Comparison of ENCODE assay signal across 19 cellular contexts in the genomic region with DNA sequence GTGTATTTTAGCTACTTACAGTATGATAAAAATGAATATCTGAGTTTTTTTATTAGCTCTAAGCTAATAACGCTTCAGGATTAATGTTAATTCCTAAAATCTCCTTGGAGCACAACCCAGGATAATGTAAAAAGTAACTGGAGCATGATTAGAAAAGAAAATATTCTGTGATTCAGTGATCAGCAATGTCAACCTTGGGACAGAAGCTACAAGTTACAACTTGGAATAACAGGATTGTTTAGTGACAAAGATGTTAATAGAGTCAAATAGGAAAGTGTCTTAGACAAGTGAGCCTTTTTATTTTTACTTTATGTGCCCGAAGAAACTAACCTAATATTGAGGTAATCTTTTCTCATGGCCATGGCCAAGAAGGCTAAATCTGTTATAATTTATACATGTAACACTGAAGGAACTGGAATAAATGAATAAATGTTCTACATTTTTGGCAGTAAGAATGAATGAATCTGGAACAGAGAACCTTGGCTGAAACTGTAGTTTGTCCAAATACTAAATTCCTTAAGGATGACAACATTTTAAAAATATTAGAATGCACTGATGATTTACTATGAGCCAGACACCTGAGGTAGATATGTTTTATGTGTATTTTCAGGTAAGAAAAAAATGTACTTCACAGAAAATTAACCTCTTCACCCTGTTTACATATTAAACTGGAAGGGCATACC.
DNase-seq lines count a peak whose midpoint lies in the region; ATAC-seq, FAIRE-seq and TF ChIP-seq lines count a peak whose summit lies in the region.
"Had no signal": no experiment of that assay in that cellular context is flagged by ENCODE, and none has a peak within 500 bp of the region (broad histone marks: within the 10 kb centered on the region; RNA-seq: fewer than 3 reads in every experiment).

No MANE protein-coding gene starts in this region.

- no peaks in the 10 kb centered on the region for H3K27me3 ChIP-seq in SK-N-SH (ENCODE audit: insufficient read depth)
- no peaks in the 10 kb centered on the region for H3K27me3 ChIP-seq in foreskin keratinocyte
- H3K27me3 ChIP-seq: BE2C had no signal

- no peak for FAIRE-seq in GM12891 (lab: Jason Lieb, UNC)

- DNase-seq in SK-N-SH (no peak), astrocyte of the cerebellum (ENCODE audit: low read depth) (peak; percentile 1), foreskin keratinocyte (peak; percentile 69 to 88), GM12891 (ENCODE audit: insufficient read length, low spot score) (no peak), NCI-H187 treated with DMSO at 0.1 percent for 48 hours (lab: John Stamatoyannopoulos, UW) (no peak)
- DNase-seq: BE2C; Calu3; CD4-positive, alpha-beta T cell; DMS53; H9; KBM-7; NCI-H1436; NCI-H2029 treated with DMSO at 0.1 percent for 48 hours; NCI-H524 treated with DMSO at 0.1 percent for 48 hours; SIG-M5 had no signal

- no peak overlapping the region for H3K27ac ChIP-seq in SK-N-SH (ENCODE audit: low read depth in 2 of 2, low read length in 1 of 2)
- H3K27ac ChIP-seq in foreskin keratinocyte: peak overlapping the region; percentile 19
- H3K27ac ChIP-seq: 22Rv1 had no signal

- no peaks in the 10 kb centered on the region for H3K79me2 ChIP-seq in SK-N-SH (ENCODE audit: insufficient read depth)

- in situ Hi-C loops in astrocyte of the cerebellum (cut with HindIII; ENCODE audit: low sequenced_read_pairs): no loop called here

- no peak for TF ChIP-seq POLR2A in GM12891 (IDR thresholded peaks at IDR 0.05; ENCODE audit: low read depth, low read length)

- H3F3A ChIP-seq in SK-N-SH (replicated peaks; ENCODE audit: insufficient read depth): no peaks in the 10 kb centered on the region

- no peak overlapping the region for H3K9ac ChIP-seq in SK-N-SH

- H3K4me2 ChIP-seq in SK-N-SH: no peak overlapping the region

- no peaks in the 10 kb centered on the region for H3K9me3 ChIP-seq in SK-N-SH
- H3K9me3 ChIP-seq: BE2C had no signal

- 45% methylated on average over 2 of the region's 2 CpGs for WGBS in SK-N-SH (ENCODE audit: low lambda C conversion rate)

- TF ChIP-seq RAD21 in SK-N-SH (IDR thresholded peaks at IDR 0.05; ENCODE audit: low read length): no peak

- POLR2A ChIA-PET in SK-N-SH (lab: Yijun Ruan, JAX): no interaction called here

- TF ChIP-seq CTCF in SK-N-SH (IDR thresholded peaks at IDR 0.05) (no peak), astrocyte of the cerebellum (IDR thresholded peaks at IDR 0.05; ENCODE audit: low read depth, low read length, missing control alignments) (no peak), foreskin keratinocyte (conservative IDR thresholded peaks at IDR 0.05) (no peak)

- H4K20me1 ChIP-seq in SK-N-SH (ENCODE audit: insufficient read depth): no peaks in the 10 kb centered on the region

- no peaks in the 10 kb centered on the region for H3K36me3 ChIP-seq in SK-N-SH (replicated peaks in 1 of 2; ENCODE audit: control insufficient read depth in 1 of 2, insufficient read depth in 2 of 2, low read length in 1 of 2)
- H3K36me3 ChIP-seq: BE2C had no signal

- no peaks in the 10 kb centered on the region for H3K9me2 ChIP-seq in SK-N-SH

- TF ChIP-seq EP300 in SK-N-SH (IDR thresholded peaks at IDR 0.05; ENCODE audit: borderline replicate concordance in 1 of 2, low read depth in 1 of 2, low read length in 1 of 2): no peak

- ATAC-seq in SK-N-SH treated with all-trans-retinoic acid at 6 μM for 48 hours (no peak), foreskin keratinocyte (peak; percentile 91), GM19035 (IDR thresholded peaks at IDR 0.05; ENCODE audit: unreplicated experiment) (no peak), HG03378 (IDR thresholded peaks at IDR 0.05; ENCODE audit: unreplicated experiment) (no peak)

- H3K4me1 ChIP-seq in SK-N-SH (ENCODE audit: control insufficient read depth in 1 of 2, insufficient read depth in 2 of 2, low read depth in 1 of 2, low read length in 1 of 2) (peaks cover 0 to 14% of the 10 kb centered on the region in 2 experiments; a peak in 1 of 4 replicates), foreskin keratinocyte (peaks cover 18% of the 10 kb centered on the region)

- CTCF ChIA-PET in SK-N-SH (lab: Yijun Ruan, JAX): no interaction called here

- H2AFZ ChIP-seq in SK-N-SH (ENCODE audit: low read depth): no peak overlapping the region

- H3K4me3 ChIP-seq in SK-N-SH (ENCODE audit: low read depth in 2 of 2, low read length in 1 of 2): no peak overlapping the region
- no peak overlapping the region for H3K4me3 ChIP-seq in astrocyte of the cerebellum (ENCODE audit: low read depth, low read length)

TF ChIP-seq in SK-N-SH treated with all-trans-retinoic acid at 6 μM for 48 hours, 23 proteins besides CTCF, POLR2A, EP300 and RAD21 (continues in another document):
- no peak for TF ChIP-seq OSR1 (CRISPR knock-in tag; IDR thresholded peaks at IDR 0.05)
- no peak for TF ChIP-seq ZFP30 (CRISPR knock-in tag; IDR thresholded peaks at IDR 0.05)
- TF ChIP-seq, protein P1, sequence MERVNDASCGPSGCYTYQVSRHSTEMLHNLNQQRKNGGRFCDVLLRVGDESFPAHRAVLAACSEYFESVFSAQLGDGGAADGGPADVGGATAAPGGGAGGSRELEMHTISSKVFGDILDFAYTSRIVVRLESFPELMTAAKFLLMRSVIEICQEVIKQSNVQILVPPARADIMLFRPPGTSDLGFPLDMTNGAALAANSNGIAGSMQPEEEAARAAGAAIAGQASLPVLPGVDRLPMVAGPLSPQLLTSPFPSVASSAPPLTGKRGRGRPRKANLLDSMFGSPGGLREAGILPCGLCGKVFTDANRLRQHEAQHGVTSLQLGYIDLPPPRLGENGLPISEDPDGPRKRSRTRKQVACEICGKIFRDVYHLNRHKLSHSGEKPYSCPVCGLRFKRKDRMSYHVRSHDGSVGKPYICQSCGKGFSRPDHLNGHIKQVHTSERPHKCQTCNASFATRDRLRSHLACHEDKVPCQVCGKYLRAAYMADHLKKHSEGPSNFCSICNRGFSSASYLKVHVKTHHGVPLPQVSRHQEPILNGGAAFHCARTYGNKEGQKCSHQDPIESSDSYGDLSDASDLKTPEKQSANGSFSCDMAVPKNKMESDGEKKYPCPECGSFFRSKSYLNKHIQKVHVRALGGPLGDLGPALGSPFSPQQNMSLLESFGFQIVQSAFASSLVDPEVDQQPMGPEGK (CRISPR knock-in tag; IDR thresholded peaks at IDR 0.05; ENCODE audit: borderline replicate concordance): no peak
- no peak for TF ChIP-seq BACH2 (CRISPR knock-in tag; IDR thresholded peaks at IDR 0.05; ENCODE audit: borderline replicate concordance)
- no peak for TF ChIP-seq ZC3H10 (CRISPR knock-in tag; IDR thresholded peaks at IDR 0.05)

TF ChIP-seq in SK-N-SH, 30 proteins besides CTCF, POLR2A, EP300 and RAD21 (continues in another document):
- TF ChIP-seq, protein P2, sequence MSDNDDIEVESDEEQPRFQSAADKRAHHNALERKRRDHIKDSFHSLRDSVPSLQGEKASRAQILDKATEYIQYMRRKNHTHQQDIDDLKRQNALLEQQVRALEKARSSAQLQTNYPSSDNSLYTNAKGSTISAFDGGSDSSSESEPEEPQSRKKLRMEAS (IDR thresholded peaks at IDR 0.05; ENCODE audit: low read depth): no peak
- TF ChIP-seq TEAD4 (IDR thresholded peaks at IDR 0.05; ENCODE audit: borderline replicate concordance, insufficient read depth): no peak
- TF ChIP-seq RCOR1 (IDR thresholded peaks at IDR 0.05; ENCODE audit: low read length): no peak
- no peak for TF ChIP-seq NFIC (IDR thresholded peaks at IDR 0.05; ENCODE audit: borderline replicate concordance)
- TF ChIP-seq, protein P3, sequence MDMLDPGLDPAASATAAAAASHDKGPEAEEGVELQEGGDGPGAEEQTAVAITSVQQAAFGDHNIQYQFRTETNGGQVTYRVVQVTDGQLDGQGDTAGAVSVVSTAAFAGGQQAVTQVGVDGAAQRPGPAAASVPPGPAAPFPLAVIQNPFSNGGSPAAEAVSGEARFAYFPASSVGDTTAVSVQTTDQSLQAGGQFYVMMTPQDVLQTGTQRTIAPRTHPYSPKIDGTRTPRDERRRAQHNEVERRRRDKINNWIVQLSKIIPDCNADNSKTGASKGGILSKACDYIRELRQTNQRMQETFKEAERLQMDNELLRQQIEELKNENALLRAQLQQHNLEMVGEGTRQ (IDR thresholded peaks at IDR 0.05; ENCODE audit: borderline replicate concordance, low read depth, low read length): no peak
- TF ChIP-seq, protein P4, sequence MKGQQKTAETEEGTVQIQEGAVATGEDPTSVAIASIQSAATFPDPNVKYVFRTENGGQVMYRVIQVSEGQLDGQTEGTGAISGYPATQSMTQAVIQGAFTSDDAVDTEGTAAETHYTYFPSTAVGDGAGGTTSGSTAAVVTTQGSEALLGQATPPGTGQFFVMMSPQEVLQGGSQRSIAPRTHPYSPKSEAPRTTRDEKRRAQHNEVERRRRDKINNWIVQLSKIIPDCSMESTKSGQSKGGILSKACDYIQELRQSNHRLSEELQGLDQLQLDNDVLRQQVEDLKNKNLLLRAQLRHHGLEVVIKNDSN (IDR thresholded peaks at IDR 0.05; ENCODE audit: borderline replicate concordance, low read depth): no peak
- no peak for TF ChIP-seq ELF1 (IDR thresholded peaks at IDR 0.05)

TF ChIP-seq in GM12891, 5 proteins besides CTCF, POLR2A, EP300 and RAD21:
- TF ChIP-seq TAF1 (IDR thresholded peaks at IDR 0.05; ENCODE audit: low read depth, low read length): no peak
- no peak for TF ChIP-seq PAX5 (IDR thresholded peaks at IDR 0.05; ENCODE audit: insufficient read depth, low read length, severe bottlenecking)
- no peak for TF ChIP-seq POLR2AphosphoS5 (IDR thresholded peaks at IDR 0.05; ENCODE audit: low read depth, low read length)
- no peak for TF ChIP-seq SPI1 (IDR thresholded peaks at IDR 0.05; ENCODE audit: low read depth, low read length)
- no peak for TF ChIP-seq POU2F2 (IDR thresholded peaks at IDR 0.05; ENCODE audit: low read depth, low read length)

Comparison
In these comparisons a context has a peak if more than half of its experiments do, and no peak if none do; other contexts are left out.
1. DNase-seq: peak in astrocyte of the cerebellum (single experiment) and foreskin keratinocyte (2 of 2); none in SK-N-SH (single experiment), GM12891 (single experiment) and NCI-H187 treated with DMSO at 0.1 percent for 48 hours (single experiment).